9 cellular contexts compared by ENCODE assay signal in genomic region chr19:10408511-10409291, GRCh38. TPM values are rescaled to one million over a fixed set of nuclear protein-coding genes. Genes with fewer than 3 reads are reported as not detected.
DNase-seq lines count a peak whose midpoint lies in the region; ATAC-seq and TF ChIP-seq lines count a peak whose summit lies in the region.
"Had no signal": no experiment of that assay in that cellular context is flagged by ENCODE, and none has a peak within 500 bp of the region (broad histone marks: within the 10 kb centered on the region; RNA-seq: fewer than 3 reads in every experiment).

No MANE protein-coding gene starts in this region.

- no peaks in the 10 kb centered on the region for H3K36me3 ChIP-seq in testis (ENCODE audit: low read depth, missing control alignments)

- no peak overlapping the region for H3K4me3 ChIP-seq in testis

- peak; percentile 59 to 66 for DNase-seq in activated CD4-positive, alpha-beta T cell treated with anti-CD3 and anti-CD28 coated beads for 4 hours
- no peak for DNase-seq in activated CD4-positive, alpha-beta T cell treated with anti-CD3 and anti-CD28 coated beads for 1 hour
- DNase-seq in activated CD8-positive, alpha-beta memory T cell treated with anti-CD3 and anti-CD28 coated beads, Interleukin-2, amount 50 U/mL, for 4 hours = peak; percentile 51
- DNase-seq in islet precursor cell (peak; percentile 74), testis (peak; percentile 59)
- DNase-seq: SHP77 had no signal

- ATAC-seq in HG03565 (IDR thresholded peaks at IDR 0.05; ENCODE audit: unreplicated experiment) (no peak), GM21515 (IDR thresholded peaks at IDR 0.05; ENCODE audit: unreplicated experiment) (no peak), GM18870 (IDR thresholded peaks at IDR 0.05; ENCODE audit: unreplicated experiment) (no peak)

- no peaks in the 10 kb centered on the region for H3K9me3 ChIP-seq in testis

- intact Hi-C loops in testis (cut with DNase I; ENCODE audit: low total_unique reads) = no loop called here

- WGBS in testis, 2 donors = 67 to 75% methylated on average over 16 to 18 of the region's 18 CpGs

- H3K27ac ChIP-seq in testis = no peak overlapping the region

- no peak for TF ChIP-seq POLR2A in testis (IDR thresholded peaks at IDR 0.05)

- TF ChIP-seq CTCF in testis (IDR thresholded peaks at IDR 0.05) = no peak

- peaks cover 13% of the 10 kb centered on the region for H3K4me1 ChIP-seq in testis

- no peaks in the 10 kb centered on the region for H3K27me3 ChIP-seq in testis

RNA-seq across cellular contexts. Expression of gene CDC37, which starts 5.4 kb away (rescaled TPM):
- 100 to 1,000 TPM; 160 to 210 TPM for total RNA-seq in testis
- 170 TPM for polyA plus RNA-seq in testis (ENCODE audit: insufficient read depth, low read depth, low replicate concordance)

RNA-seq across cellular contexts. Expression of gene PDE4A, which starts 11.6 kb away (rescaled TPM):
- 10 to 100 TPM; 20.1 to 35.0 TPM for total RNA-seq in testis
- 35.4 TPM for polyA plus RNA-seq in testis (ENCODE audit: insufficient read depth, low read depth, low replicate concordance)

RNA-seq across cellular contexts. Expression of gene TYK2, which starts 28.3 kb away (rescaled TPM):
- 100 to 1,000 TPM; 112 to 113 TPM for total RNA-seq in testis
- 47.6 TPM for polyA plus RNA-seq in testis (ENCODE audit: insufficient read depth, low read depth, low replicate concordance)
